In genomic region chr7:111560773-111561658, GRCh38 we compare ENCODE assay signal across 8 cellular contexts. TPM values are rescaled to one million over a fixed set of nuclear protein-coding genes. Genes with fewer than 3 reads are reported as not detected.
A peak's percentile ranks its signal among the peaks of the same experiment; 100 is the strongest.
DNase-seq lines count a peak whose midpoint lies in the region; ATAC-seq, FAIRE-seq and TF ChIP-seq lines count a peak whose summit lies in the region.

No MANE protein-coding gene starts in this region.

- no peaks in the 10 kb centered on the region for H3K27me3 ChIP-seq in right atrium auricular region
- no peaks in the 10 kb centered on the region for H3K27me3 ChIP-seq in SK-N-SH (ENCODE audit: insufficient read depth)
- H3K27me3 ChIP-seq in trophoblast cell (ENCODE audit: insufficient read depth, low read length): no peaks in the 10 kb centered on the region

- H3K4me2 ChIP-seq in SK-N-SH (peak overlapping the region; percentile 84), trophoblast cell (ENCODE audit: low read length) (peak overlapping the region; percentile 63)

- H3K9me3 ChIP-seq in right atrium auricular region (no peaks in the 10 kb centered on the region), SK-N-SH (no peaks in the 10 kb centered on the region), trophoblast cell (ENCODE audit: insufficient read depth, low read depth, low read length) (no peaks in the 10 kb centered on the region)

- no peak overlapping the region for H4K8ac ChIP-seq in trophoblast cell (ENCODE audit: low read depth, low read length)

- CTCF ChIA-PET in SK-N-SH (lab: Yijun Ruan, JAX): interaction anchor here (0.6 to 3.7 kb wide), 8 partner anchors 23 to 469 kb away, joined by 3 to 13 read pairs (median 6); no protein-coding TSS in a partner anchor

- H3K4ac ChIP-seq in trophoblast cell (ENCODE audit: low read depth, low read length): no peak overlapping the region

- intact Hi-C loops in Right ventricle myocardium inferior (cut with DNase I): no loop called here

- no peaks in the 10 kb centered on the region for H4K20me1 ChIP-seq in SK-N-SH (ENCODE audit: insufficient read depth)

- H3K9me2 ChIP-seq in SK-N-SH: 0 out of 2 replicates have a peak, but pooled peaks cover under 1% of the 10 kb centered on the region

- H3F3A ChIP-seq in SK-N-SH (replicated peaks; ENCODE audit: insufficient read depth): no peaks in the 10 kb centered on the region

- H2AK5ac ChIP-seq in trophoblast cell (ENCODE audit: low read length): no peak overlapping the region

- no peak for DNase-seq in right atrium auricular region (ENCODE audit: low spot score)
- DNase-seq in Right ventricle myocardium inferior (ENCODE audit: missing footprints): no peak
- peak; percentile 21 for DNase-seq in SK-N-SH
- DNase-seq in fibroblast of mammary gland (ENCODE audit: low read depth): peak; percentile 44
- peak in 1 of 2 donors; percentile 81 for DNase-seq in trophoblast cell
- DNase-seq in D721Med (ENCODE audit: insufficient read length, low spot score): no peak
- no peak for DNase-seq in effector CD4-positive, alpha-beta T cell

- no peaks in the 10 kb centered on the region for H3K36me3 ChIP-seq in right atrium auricular region
- H3K36me3 ChIP-seq in SK-N-SH (replicated peaks in 1 of 2; ENCODE audit: control insufficient read depth in 1 of 2, insufficient read depth in 2 of 2, low read length in 1 of 2): peaks cover 4 to 24% of the 10 kb centered on the region in 2 experiments
- no peaks in the 10 kb centered on the region for H3K36me3 ChIP-seq in trophoblast cell (ENCODE audit: control insufficient read depth in 1 of 2, insufficient read depth in 2 of 2, low read length in 2 of 2)

- WGBS in SK-N-SH (ENCODE audit: low lambda C conversion rate): 30% methylated on average over 4 of the region's 4 CpGs
- WGBS in trophoblast cell (ENCODE audit: extremely low coverage, insufficient coverage, insufficient read length): no CpG with 5 or more reads among the region's 4 CpGs

- H3K79me1 ChIP-seq in trophoblast cell (ENCODE audit: low read length): peaks cover 6% of the 10 kb centered on the region

- H3K14ac ChIP-seq in trophoblast cell (ENCODE audit: low read length): peak overlapping the region; percentile 92

- H2AFZ ChIP-seq in SK-N-SH (ENCODE audit: low read depth): peak overlapping the region; percentile 84; the same call in 1 of the 2 replicates
- H2AFZ ChIP-seq in trophoblast cell (ENCODE audit: insufficient read depth, low read length, poor library complexity): peak overlapping the region; percentile 95

- H2BK12ac ChIP-seq in trophoblast cell (ENCODE audit: low read length): peak overlapping the region; percentile 15

- H2BK120ac ChIP-seq in trophoblast cell (ENCODE audit: insufficient read depth, low read length, poor library complexity): peak overlapping the region; percentile 60

- ATAC-seq in Right ventricle myocardium inferior (no peak), HG03342 (IDR thresholded peaks at IDR 0.05; ENCODE audit: unreplicated experiment) (no peak)

- no peak for FAIRE-seq in D721Med (lab: Jason Lieb, UNC)

- H3K27ac ChIP-seq in right atrium auricular region (peak overlapping the region; percentile 87 to 90), SK-N-SH (ENCODE audit: low read depth in 2 of 2, low read length in 1 of 2) (peak overlapping the region; percentile 28 to 97; a peak in 3 of 4 replicates), trophoblast cell (ENCODE audit: low read depth, low read length) (peak overlapping the region; percentile 42)

- POLR2A ChIA-PET in SK-N-SH (lab: Yijun Ruan, JAX): no interaction called here

- H4K12ac ChIP-seq in trophoblast cell (ENCODE audit: low read depth, low read length): no peak overlapping the region

- TF ChIP-seq CTCF in right atrium auricular region (IDR thresholded peaks at IDR 0.05): no peak
- no peak for TF ChIP-seq CTCF in SK-N-SH (IDR thresholded peaks at IDR 0.05)
- no peak for TF ChIP-seq CTCF in fibroblast of mammary gland (conservative IDR thresholded peaks at IDR 0.05; ENCODE audit: control insufficient read depth, insufficient read depth, low read depth, low read length)
- TF ChIP-seq CTCF in D721Med (IDR thresholded peaks at IDR 0.05; ENCODE audit: insufficient read depth, missing control alignments): no peak

- H3K9ac ChIP-seq in SK-N-SH: peak overlapping the region; percentile 78
- H3K9ac ChIP-seq in trophoblast cell (ENCODE audit: low read length): no peak overlapping the region

- H3K23ac ChIP-seq in trophoblast cell (ENCODE audit: low read length): no peak overlapping the region

- H3K4me3 ChIP-seq in right atrium auricular region (peak overlapping the region; percentile 91 to 93), SK-N-SH (ENCODE audit: low read depth in 2 of 2, low read length in 1 of 2) (peak overlapping the region; percentile 73 to 95), fibroblast of mammary gland (ENCODE audit: control insufficient read depth, low read depth, low read length) (peak overlapping the region; percentile 63), trophoblast cell (ENCODE audit: low read depth, low read length) (no peak overlapping the region)

- H4K91ac ChIP-seq in trophoblast cell (ENCODE audit: low read depth, low read length): peak overlapping the region; percentile 30

- H2BK5ac ChIP-seq in trophoblast cell (ENCODE audit: low read depth, low read length, poor library complexity): no peak overlapping the region

- H3K4me1 ChIP-seq in right atrium auricular region: peaks cover 0 to 16% of the 10 kb centered on the region in 2 donors
- peaks cover 14 to 37% of the 10 kb centered on the region in 2 experiments; a peak in 3 of 4 replicates for H3K4me1 ChIP-seq in SK-N-SH (ENCODE audit: control insufficient read depth in 1 of 2, insufficient read depth in 2 of 2, low read depth in 1 of 2, low read length in 1 of 2)
- H3K4me1 ChIP-seq in trophoblast cell (ENCODE audit: control insufficient read depth in 1 of 2, insufficient read depth in 2 of 2, low read length in 2 of 2): peaks cover 0 to 7% of the 10 kb centered on the region in 2 experiments

- no peak for TF ChIP-seq EP300 in SK-N-SH (IDR thresholded peaks at IDR 0.05; ENCODE audit: borderline replicate concordance in 1 of 2, low read depth in 1 of 2, low read length in 1 of 2)

- peak overlapping the region; percentile 28 for H3K18ac ChIP-seq in trophoblast cell (ENCODE audit: low read length)

- H3K79me2 ChIP-seq in SK-N-SH (ENCODE audit: insufficient read depth) (no peaks in the 10 kb centered on the region), trophoblast cell (ENCODE audit: control insufficient read depth, insufficient read depth, low read length, poor library complexity) (peaks cover 6% of the 10 kb centered on the region)

- no peak for TF ChIP-seq RAD21 in SK-N-SH (IDR thresholded peaks at IDR 0.05; ENCODE audit: low read length)

TF ChIP-seq in SK-N-SH, 30 proteins besides CTCF, POLR2A, EP300 and RAD21:
- TF ChIP-seq FOXM1 (IDR thresholded peaks at IDR 0.05; ENCODE audit: low read depth) (no peak), NFIC (IDR thresholded peaks at IDR 0.05; ENCODE audit: borderline replicate concordance) (peak; percentile 68; the same call in 1 of the 2 replicates), TEAD4 (IDR thresholded peaks at IDR 0.05; ENCODE audit: borderline replicate concordance, insufficient read depth) (no peak)

RNA-seq across cellular contexts. Expression of gene IMMP2L, which starts 1.3 kb away (rescaled TPM):
- total RNA-seq in right atrium auricular region (1 to 10 TPM; 7.3 to 7.7 TPM), Right ventricle myocardium inferior (14.3 TPM)
- 10.7 and 13.8 TPM in 2 replicates for polyA plus RNA-seq in SK-N-SH (2012; rRNA removed)
- polyA plus RNA-seq in SK-N-SH (2012; cell fraction: cytosol; rRNA removed): 15.1 and 19.4 TPM in 2 replicates
- 14.3 and 21.3 TPM in 2 replicates for polyA plus RNA-seq in SK-N-SH (2012; cell fraction: nucleus; rRNA removed)
- 7.5 and 7.9 TPM in 2 replicates for polyA plus RNA-seq in trophoblast cell (2013)

Comparison
In these comparisons a context has a peak if more than half of its experiments do, and no peak if none do; other contexts are left out.
1. DNase-seq: peak in SK-N-SH (single experiment) and fibroblast of mammary gland (single experiment); none in right atrium auricular region (single experiment), Right ventricle myocardium inferior (single experiment), D721Med (single experiment) and effector CD4-positive, alpha-beta T cell (single experiment).
2. Peak in every context shown above with its lines, with median percentiles within 50 percentile points of each other: H3K27ac ChIP-seq.